13 cellular contexts compared by ENCODE assay signal in the genomic region with DNA sequence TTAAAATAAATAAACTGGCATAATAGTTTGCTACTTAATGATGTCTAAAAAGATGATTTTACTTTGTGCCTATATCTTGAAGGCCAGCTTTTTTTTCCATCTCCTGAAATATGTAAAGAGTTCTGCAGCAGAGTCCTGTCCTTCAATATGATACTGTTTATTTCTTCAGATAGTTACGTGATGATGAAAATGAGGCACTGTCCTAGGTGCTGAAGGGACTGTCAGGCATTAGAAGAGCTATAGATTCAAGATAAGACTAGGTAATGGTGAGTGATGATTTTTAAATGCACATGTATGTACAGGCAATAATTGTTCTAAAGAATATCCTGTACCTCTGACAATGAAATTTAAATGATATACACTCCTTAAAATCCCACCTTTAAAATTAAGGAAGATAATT.
DNase-seq lines count a peak whose midpoint lies in the region; ATAC-seq and TF ChIP-seq lines count a peak whose summit lies in the region.
"Had no signal": no experiment of that assay in that cellular context is flagged by ENCODE, and none has a peak within 500 bp of the region (broad histone marks: within the 10 kb centered on the region; RNA-seq: fewer than 3 reads in every experiment).

No MANE protein-coding gene starts in this region.

- peaks cover 11% of the 10 kb centered on the region; the same call in 1 of the 2 replicates for H3K4me1 ChIP-seq in GM23338 (ENCODE audit: insufficient read depth)

- no peak; the same call in 2 of the 3 replicates for ATAC-seq in GM23338

- H3K27ac Mint-ChIP-seq in GM23338 = no peak overlapping the region
- H3K27ac Mint-ChIP-seq: activated naive CD8-positive, alpha-beta T cell; CD14-positive monocyte had no signal

- peaks cover 2% of the 10 kb centered on the region; the same call in 1 of the 3 replicates for H3K9me3 Mint-ChIP-seq in GM23338

- no peaks in the 10 kb centered on the region for H3K27me3 Mint-ChIP-seq in GM23338 (ENCODE audit: insufficient read depth, low read depth, poor library complexity)

- no peaks in the 10 kb centered on the region for H3K79me2 ChIP-seq in GM23338 (replicated peaks; ENCODE audit: insufficient read depth)

- H3K4me3 Mint-ChIP-seq in GM23338 = no peak overlapping the region
- H3K4me3 Mint-ChIP-seq: activated naive CD8-positive, alpha-beta T cell; CD14-positive monocyte had no signal

- H3K4me1 Mint-ChIP-seq in GM23338 = peaks cover 18% of the 10 kb centered on the region
- H3K4me1 Mint-ChIP-seq: CD14-positive monocyte had no signal

- H3K9me2 ChIP-seq in GM23338 (ENCODE audit: insufficient read depth) = 0 out of 2 replicates have a peak, but pooled peaks cover 3% of the 10 kb centered on the region

- TF ChIP-seq CTCF in GM23338 (conservative IDR thresholded peaks at IDR 0.05; ENCODE audit: low read depth in 2 of 2) (no peak), astrocyte of the spinal cord (IDR thresholded peaks at IDR 0.05; ENCODE audit: low read depth, low read length) (no peak), foreskin fibroblast (IDR thresholded peaks at IDR 0.05; ENCODE audit: low read depth, low read length) (no peak)

- H3K27me3 ChIP-seq in GM23338 (ENCODE audit: insufficient read depth) = no peaks in the 10 kb centered on the region

- no peak overlapping the region for H3K27ac ChIP-seq in GM23338 (ENCODE audit: low read depth)
- H3K27ac ChIP-seq: PC-9 had no signal

- H3K4me2 ChIP-seq in GM23338 = no peak overlapping the region
- H3K4me2 ChIP-seq: PC-9 had no signal

- no peaks in the 10 kb centered on the region for H3K36me3 Mint-ChIP-seq in GM23338 (ENCODE audit: low read depth)
- H3K36me3 Mint-ChIP-seq: activated naive CD8-positive, alpha-beta T cell; CD14-positive monocyte had no signal

- H3F3A ChIP-seq in GM23338 (replicated peaks; ENCODE audit: low read depth) = no peaks in the 10 kb centered on the region

- no peak overlapping the region for H2AFZ ChIP-seq in GM23338
- H2AFZ ChIP-seq: PC-9 had no signal

- in situ Hi-C loops in astrocyte of the spinal cord (cut with HindIII; ENCODE audit: low sequenced_read_pairs) = no loop called here

- H3K4me3 ChIP-seq in GM23338 (no peak overlapping the region), astrocyte of the spinal cord (ENCODE audit: low read depth, low read length) (no peak overlapping the region), foreskin fibroblast (ENCODE audit: low read depth in 1 of 2, low read length in 2 of 2) (no peak overlapping the region)
- H3K4me3 ChIP-seq: PC-9 had no signal

- DNase-seq in GM23338 (ENCODE audit: low spot score) (peak; percentile 55), NCI-H226 (peak; percentile 14), astrocyte of the spinal cord (ENCODE audit: low read depth, low spot score) (peak; percentile 38), left kidney (ENCODE audit: low read depth, low spot score) (peak; percentile 67), activated gamma-delta T cell treated with Interleukin-2 at 50 U/mL for 16 hours (no peak), foreskin fibroblast (no peak), HuH-7.5 (ENCODE audit: low spot score) (no peak)
- DNase-seq in activated CD8-positive, alpha-beta memory T cell treated with anti-CD3 and anti-CD28 coated beads, Interleukin-2, amount 50 U/mL, for 4 hours = no peak
- DNase-seq: NCI-H2227 treated with DMSO at 0.1 percent for 48 hours, substantia nigra had no signal

- H4K20me1 ChIP-seq in GM23338 (replicated peaks; ENCODE audit: insufficient read depth) = no peaks in the 10 kb centered on the region; the same call in 1 of the 2 replicates

- H3K36me3 ChIP-seq in GM23338 (ENCODE audit: insufficient read depth) = no peaks in the 10 kb centered on the region

TF ChIP-seq in GM23338, 12 proteins besides CTCF, POLR2A, EP300 and RAD21:
- TF ChIP-seq JUNB (IDR thresholded peaks at IDR 0.05; ENCODE audit: unreplicated experiment) (no peak), EZH2phosphoT487 (IDR thresholded peaks at IDR 0.05; ENCODE audit: unreplicated experiment) (no peak), NANOG (IDR thresholded peaks at IDR 0.05; ENCODE audit: borderline replicate concordance) (no peak)
- TF ChIP-seq, protein P1, sequence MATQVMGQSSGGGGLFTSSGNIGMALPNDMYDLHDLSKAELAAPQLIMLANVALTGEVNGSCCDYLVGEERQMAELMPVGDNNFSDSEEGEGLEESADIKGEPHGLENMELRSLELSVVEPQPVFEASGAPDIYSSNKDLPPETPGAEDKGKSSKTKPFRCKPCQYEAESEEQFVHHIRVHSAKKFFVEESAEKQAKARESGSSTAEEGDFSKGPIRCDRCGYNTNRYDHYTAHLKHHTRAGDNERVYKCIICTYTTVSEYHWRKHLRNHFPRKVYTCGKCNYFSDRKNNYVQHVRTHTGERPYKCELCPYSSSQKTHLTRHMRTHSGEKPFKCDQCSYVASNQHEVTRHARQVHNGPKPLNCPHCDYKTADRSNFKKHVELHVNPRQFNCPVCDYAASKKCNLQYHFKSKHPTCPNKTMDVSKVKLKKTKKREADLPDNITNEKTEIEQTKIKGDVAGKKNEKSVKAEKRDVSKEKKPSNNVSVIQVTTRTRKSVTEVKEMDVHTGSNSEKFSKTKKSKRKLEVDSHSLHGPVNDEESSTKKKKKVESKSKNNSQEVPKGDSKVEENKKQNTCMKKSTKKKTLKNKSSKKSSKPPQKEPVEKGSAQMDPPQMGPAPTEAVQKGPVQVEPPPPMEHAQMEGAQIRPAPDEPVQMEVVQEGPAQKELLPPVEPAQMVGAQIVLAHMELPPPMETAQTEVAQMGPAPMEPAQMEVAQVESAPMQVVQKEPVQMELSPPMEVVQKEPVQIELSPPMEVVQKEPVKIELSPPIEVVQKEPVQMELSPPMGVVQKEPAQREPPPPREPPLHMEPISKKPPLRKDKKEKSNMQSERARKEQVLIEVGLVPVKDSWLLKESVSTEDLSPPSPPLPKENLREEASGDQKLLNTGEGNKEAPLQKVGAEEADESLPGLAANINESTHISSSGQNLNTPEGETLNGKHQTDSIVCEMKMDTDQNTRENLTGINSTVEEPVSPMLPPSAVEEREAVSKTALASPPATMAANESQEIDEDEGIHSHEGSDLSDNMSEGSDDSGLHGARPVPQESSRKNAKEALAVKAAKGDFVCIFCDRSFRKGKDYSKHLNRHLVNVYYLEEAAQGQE (IDR thresholded peaks at IDR 0.05; ENCODE audit: unreplicated experiment) = peak; percentile 81

Comparison
In these comparisons a context has a peak if more than half of its experiments do, and no peak if none do; other contexts are left out.
1. DNase-seq: peak in GM23338 (single experiment), NCI-H226 (single experiment), astrocyte of the spinal cord (single experiment) and left kidney (single experiment); none in activated CD8-positive, alpha-beta memory T cell treated with anti-CD3 and anti-CD28 coated beads, Interleukin-2, amount 50 U/mL, for 4 hours (single experiment), activated gamma-delta T cell treated with Interleukin-2 at 50 U/mL for 16 hours (single experiment), foreskin fibroblast (0 of 2) and HuH-7.5 (single experiment).